In genomic region chr12:100962086-100962712, GRCh38 we compare ENCODE assay signal across 26 cellular contexts.
"Had no signal": no experiment of that assay in that cellular context is flagged by ENCODE, and none has a peak within 500 bp of the region (broad histone marks: within the 10 kb centered on the region; RNA-seq: fewer than 3 reads in every experiment).

No MANE protein-coding gene starts in this region.

- H3K4me1 Mint-ChIP-seq: activated naive CD8-positive, alpha-beta T cell treated with anti-CD3 and anti-CD28 coated beads for 36 hours; central memory CD8-positive, alpha-beta T cell; naive B cell had no signal

- H3K4me1 ChIP-seq: gastrocnemius medialis, parathyroid adenoma, upper lobe of left lung had no signal

- H3K9me3 Mint-ChIP-seq: activated CD4-positive, alpha-beta memory T cell treated with anti-CD3 and anti-CD28 coated beads for 36 hours; activated T-helper 1 cell treated with anti-CD3 and anti-CD28 coated beads, Interleukin-12 subunit alpha, Interleukin-12 subunit beta, Interleukin-2, Interleukin-4 antibody, amounts not matched to agents 30 ng/mL and 10 ng/mL and 1 ng/mL, durations not matched to agents 14 hours and 24 hours and 36 hours; mesothelial cell of epicardium; T-helper 1 cell treated with Interleukin-12 subunit alpha and Interleukin-12 subunit beta and Interleukin-4 antibody, amounts not matched to agents 30 μg/mL and 1 μg/mL, for 36 hours had no signal

- H3K36me3 Mint-ChIP-seq: activated CD4-positive, alpha-beta memory T cell treated with anti-CD3 and anti-CD28 coated beads for 36 hours; activated naive CD8-positive, alpha-beta T cell treated with anti-CD3 and anti-CD28 coated beads for 36 hours; mesothelial cell of epicardium; naive B cell had no signal

- DNase-seq: activated CD4-positive, alpha-beta memory T cell treated with anti-CD3 and anti-CD28 coated beads for 36 hours; activated CD4-positive, alpha-beta T cell treated with anti-CD3 and anti-CD28 coated beads for 48 hours; activated CD8-positive, alpha-beta memory T cell treated with anti-CD3 and anti-CD28 coated beads, Interleukin-2, amount 50 U/mL, for 4 hours; activated effector memory CD4-positive, alpha-beta T cell treated with anti-CD3 and anti-CD28 coated beads, Interleukin-2, amount 50 U/mL, for 16 hours; activated naive CD4-positive, alpha-beta T cell treated with anti-CD3 and anti-CD28 coated beads for 36 hours; activated naive CD8-positive, alpha-beta T cell treated with anti-CD3 and anti-CD28 coated beads for 36 hours; activated T-cell treated with anti-CD3 and anti-CD28 coated beads, Interleukin-2, amount 50 U/mL, for 1 hour; effector memory CD4-positive, alpha-beta T cell; gastrocnemius medialis; glutamatergic neuron; left colon; mammary epithelial cell; naive B cell; right cardiac atrium; stimulated activated CD4-positive, alpha-beta T cell treated with anti-CD3 and anti-CD28 coated beads, Interleukin-2, amount 100 ng/mL, for 48 hours; stimulated activated naive CD8-positive, alpha-beta T cell treated with anti-CD3 and anti-CD28 coated beads, Interleukin-15, Interleukin-2, amounts not matched to agents 100 U/mL and 50 U/mL, for 24 hours; SW 1271; T-helper 9 cell; upper lobe of left lung; WERI-Rb-1 had no signal

- H3K4me3 ChIP-seq: gastrocnemius medialis, upper lobe of left lung had no signal

- H3K27ac ChIP-seq: gastrocnemius medialis, parathyroid adenoma, upper lobe of left lung, WERI-Rb-1 had no signal

- H3K27me3 ChIP-seq: gastrocnemius medialis, upper lobe of left lung had no signal

- H3K36me3 ChIP-seq: gastrocnemius medialis, upper lobe of left lung, WERI-Rb-1 had no signal

- H3K27ac Mint-ChIP-seq: activated CD4-positive, alpha-beta memory T cell treated with anti-CD3 and anti-CD28 coated beads for 36 hours; activated naive CD4-positive, alpha-beta T cell treated with anti-CD3 and anti-CD28 coated beads for 36 hours; activated naive CD8-positive, alpha-beta T cell treated with anti-CD3 and anti-CD28 coated beads for 36 hours; activated T-helper 1 cell treated with anti-CD3 and anti-CD28 coated beads, Interleukin-12 subunit alpha, Interleukin-12 subunit beta, Interleukin-2, Interleukin-4 antibody, amounts not matched to agents 30 ng/mL and 10 ng/mL and 1 ng/mL, durations not matched to agents 14 hours and 24 hours and 36 hours; mesothelial cell of epicardium; naive B cell; T-helper 1 cell treated with Interleukin-12 subunit alpha and Interleukin-12 subunit beta and Interleukin-4 antibody, amounts not matched to agents 30 μg/mL and 1 μg/mL, for 36 hours had no signal

- ATAC-seq: activated CD4-positive, CD25-positive, alpha-beta regulatory T cell treated with anti-CD3 and anti-CD28 coated beads, Interleukin-2, amount 50 U/mL, for 24 hours; gastrocnemius medialis; left colon; right cardiac atrium; stimulated activated naive CD8-positive, alpha-beta T cell treated with anti-CD3 and anti-CD28 coated beads, Interleukin-15, Interleukin-2, amounts not matched to agents 100 U/mL and 50 U/mL, for 24 hours had no signal

- H3K9me3 ChIP-seq: gastrocnemius medialis, upper lobe of left lung had no signal

- H3K27me3 Mint-ChIP-seq: activated CD4-positive, alpha-beta memory T cell treated with anti-CD3 and anti-CD28 coated beads for 36 hours; activated naive CD8-positive, alpha-beta T cell treated with anti-CD3 and anti-CD28 coated beads for 36 hours; central memory CD8-positive, alpha-beta T cell had no signal

- H3K4me3 Mint-ChIP-seq: activated CD4-positive, alpha-beta memory T cell treated with anti-CD3 and anti-CD28 coated beads for 36 hours; activated naive CD4-positive, alpha-beta T cell treated with anti-CD3 and anti-CD28 coated beads for 36 hours; activated naive CD8-positive, alpha-beta T cell treated with anti-CD3 and anti-CD28 coated beads for 36 hours; activated T-helper 1 cell treated with anti-CD3 and anti-CD28 coated beads, Interleukin-12 subunit alpha, Interleukin-12 subunit beta, Interleukin-2, Interleukin-4 antibody, amounts not matched to agents 30 ng/mL and 10 ng/mL and 1 ng/mL, durations not matched to agents 14 hours and 24 hours and 36 hours; central memory CD8-positive, alpha-beta T cell; mesothelial cell of epicardium; naive B cell; T-helper 1 cell treated with Interleukin-12 subunit alpha and Interleukin-12 subunit beta and Interleukin-4 antibody, amounts not matched to agents 30 μg/mL and 1 μg/mL, for 36 hours had no signal
